In genomic region chr3:188523291-188523690, GRCh38 we compare ENCODE assay signal across 17 cellular contexts.
DNase-seq lines count a peak whose midpoint lies in the region; ATAC-seq, FAIRE-seq and TF ChIP-seq lines count a peak whose summit lies in the region.
"Had no signal": no experiment of that assay in that cellular context is flagged by ENCODE, and none has a peak within 500 bp of the region (broad histone marks: within the 10 kb centered on the region; RNA-seq: fewer than 3 reads in every experiment).

No MANE protein-coding gene starts in this region.

- TF ChIP-seq CTCF in kidney epithelial cell (IDR thresholded peaks at IDR 0.05; ENCODE audit: insufficient read depth, low read length, poor library complexity, severe bottlenecking): no peak

- no peak overlapping the region for H3K4me3 ChIP-seq in kidney epithelial cell (ENCODE audit: low read depth, low read length)
- H3K4me3 ChIP-seq: BLaER1 treated with 17β-estradiol and CSF1 and Interleukin-3, amounts not matched to agents 10 nM and 100 nM; K562 had no signal

- in situ Hi-C loops in ACHN (cut with HindIII; ENCODE audit: low pct_ligation_motif_present, low pct_unique_long_range_greater_than_20kb, low sequenced_read_pairs): no loop called here

- no peaks in the 10 kb centered on the region for H3K27me3 ChIP-seq in kidney epithelial cell (ENCODE audit: control insufficient read depth, insufficient read depth, low read length)
- H3K27me3 ChIP-seq: BLaER1 treated with 17β-estradiol and CSF1 and Interleukin-3, amounts not matched to agents 10 nM and 100 nM had no signal

- ATAC-seq in HG03280 (IDR thresholded peaks at IDR 0.05; ENCODE audit: unreplicated experiment) (no peak), GM21381 (IDR thresholded peaks at IDR 0.05; ENCODE audit: unreplicated experiment) (no peak)
- ATAC-seq: K562 had no signal

- DNase-seq in RCC 7860 (ENCODE audit: low spot score) (peak; percentile 22), kidney epithelial cell (ENCODE audit: low read depth) (peak; percentile 51), renal cortical epithelial cell (ENCODE audit: low read depth) (peak; percentile 77), ACHN (no peak)
- DNase-seq: AML-193; Calu3; CD4-positive, CD25-positive, alpha-beta regulatory T cell; DMS 273 treated with DMSO at 0.1 percent for 48 hours; EL; GOT3; H9 had no signal

- FAIRE-seq in RCC 7860 (lab: Jason Lieb, UNC): peak; percentile 41
- FAIRE-seq: G401.6, GM12891, K562 had no signal

- H3K36me3 ChIP-seq in kidney epithelial cell (ENCODE audit: control insufficient read depth, insufficient read depth, low read length): no peaks in the 10 kb centered on the region
